Comparison of ENCODE assay signal across 1 cellular context in the genomic region with DNA sequence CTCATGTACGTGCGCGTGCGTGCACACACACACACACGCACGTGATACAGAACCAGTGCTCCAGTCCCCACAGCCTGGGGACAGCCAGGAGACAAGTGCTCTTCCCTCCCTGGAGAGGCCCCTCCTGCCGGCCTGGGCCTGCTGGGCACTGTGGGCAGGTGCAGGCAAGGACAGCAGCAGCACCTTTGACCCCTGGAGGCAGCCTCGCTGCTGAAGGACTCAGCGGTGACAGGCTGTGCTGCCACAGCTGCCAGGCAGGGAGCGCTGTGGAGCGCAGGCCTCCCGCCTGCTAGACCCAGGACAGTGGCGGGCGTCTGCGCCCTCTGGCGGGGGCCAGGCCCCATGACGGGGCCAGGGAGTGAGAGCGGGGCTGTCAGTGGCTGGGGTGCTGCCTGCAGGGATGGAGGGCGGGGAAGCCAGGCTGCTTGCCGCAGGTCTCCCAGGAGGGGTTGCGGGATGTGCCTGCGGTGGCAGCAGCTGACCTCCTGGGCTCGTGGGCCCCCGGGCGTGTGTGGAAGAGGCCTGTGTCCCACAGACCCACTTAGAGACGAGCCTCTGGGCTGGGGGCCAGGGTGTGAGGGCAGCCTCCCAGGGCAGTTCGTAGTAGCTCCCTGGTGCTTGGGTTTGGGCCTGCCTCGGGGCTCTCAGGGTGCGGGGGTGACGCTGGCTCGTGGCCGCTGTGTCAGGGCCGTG.
TF ChIP-seq lines count a peak whose summit lies in the region.

No MANE protein-coding gene starts in this region.

TF ChIP-seq in HepG2, 621 proteins besides CTCF, POLR2A, EP300 and RAD21 (continued from another document and continues in another):
- TF ChIP-seq, protein P1, sequence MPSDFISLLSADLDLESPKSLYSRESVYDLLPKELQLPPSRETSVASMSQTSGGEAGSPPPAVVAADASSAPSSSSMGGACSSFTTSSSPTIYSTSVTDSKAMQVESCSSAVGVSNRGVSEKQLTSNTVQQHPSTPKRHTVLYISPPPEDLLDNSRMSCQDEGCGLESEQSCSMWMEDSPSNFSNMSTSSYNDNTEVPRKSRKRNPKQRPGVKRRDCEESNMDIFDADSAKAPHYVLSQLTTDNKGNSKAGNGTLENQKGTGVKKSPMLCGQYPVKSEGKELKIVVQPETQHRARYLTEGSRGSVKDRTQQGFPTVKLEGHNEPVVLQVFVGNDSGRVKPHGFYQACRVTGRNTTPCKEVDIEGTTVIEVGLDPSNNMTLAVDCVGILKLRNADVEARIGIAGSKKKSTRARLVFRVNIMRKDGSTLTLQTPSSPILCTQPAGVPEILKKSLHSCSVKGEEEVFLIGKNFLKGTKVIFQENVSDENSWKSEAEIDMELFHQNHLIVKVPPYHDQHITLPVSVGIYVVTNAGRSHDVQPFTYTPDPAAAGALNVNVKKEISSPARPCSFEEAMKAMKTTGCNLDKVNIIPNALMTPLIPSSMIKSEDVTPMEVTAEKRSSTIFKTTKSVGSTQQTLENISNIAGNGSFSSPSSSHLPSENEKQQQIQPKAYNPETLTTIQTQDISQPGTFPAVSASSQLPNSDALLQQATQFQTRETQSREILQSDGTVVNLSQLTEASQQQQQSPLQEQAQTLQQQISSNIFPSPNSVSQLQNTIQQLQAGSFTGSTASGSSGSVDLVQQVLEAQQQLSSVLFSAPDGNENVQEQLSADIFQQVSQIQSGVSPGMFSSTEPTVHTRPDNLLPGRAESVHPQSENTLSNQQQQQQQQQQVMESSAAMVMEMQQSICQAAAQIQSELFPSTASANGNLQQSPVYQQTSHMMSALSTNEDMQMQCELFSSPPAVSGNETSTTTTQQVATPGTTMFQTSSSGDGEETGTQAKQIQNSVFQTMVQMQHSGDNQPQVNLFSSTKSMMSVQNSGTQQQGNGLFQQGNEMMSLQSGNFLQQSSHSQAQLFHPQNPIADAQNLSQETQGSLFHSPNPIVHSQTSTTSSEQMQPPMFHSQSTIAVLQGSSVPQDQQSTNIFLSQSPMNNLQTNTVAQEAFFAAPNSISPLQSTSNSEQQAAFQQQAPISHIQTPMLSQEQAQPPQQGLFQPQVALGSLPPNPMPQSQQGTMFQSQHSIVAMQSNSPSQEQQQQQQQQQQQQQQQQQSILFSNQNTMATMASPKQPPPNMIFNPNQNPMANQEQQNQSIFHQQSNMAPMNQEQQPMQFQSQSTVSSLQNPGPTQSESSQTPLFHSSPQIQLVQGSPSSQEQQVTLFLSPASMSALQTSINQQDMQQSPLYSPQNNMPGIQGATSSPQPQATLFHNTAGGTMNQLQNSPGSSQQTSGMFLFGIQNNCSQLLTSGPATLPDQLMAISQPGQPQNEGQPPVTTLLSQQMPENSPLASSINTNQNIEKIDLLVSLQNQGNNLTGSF (CRISPR knock-in tag; IDR thresholded peaks at IDR 0.05): 0 out of 2 replicates have a peak, but pooled peaks have one; percentile 61
- TF ChIP-seq ZBTB42 (CRISPR knock-in tag; IDR thresholded peaks at IDR 0.05): no peak
- TF ChIP-seq SMAD3 (CRISPR knock-in tag; IDR thresholded peaks at IDR 0.05): peak; percentile 95
- 0 out of 2 replicates have a peak, but pooled peaks have one; percentile 90 for TF ChIP-seq TP53 (CRISPR knock-in tag; conservative IDR thresholded peaks at IDR 0.05)
- no peak for TF ChIP-seq ZNF781 (CRISPR knock-in tag; IDR thresholded peaks at IDR 0.05; ENCODE audit: borderline replicate concordance, not compliant biosample characterization)
- TF ChIP-seq CAMTA2 (CRISPR knock-in tag; IDR thresholded peaks at IDR 0.05; ENCODE audit: borderline replicate concordance): peak; percentile 88; the same call in 1 of the 2 replicates
- TF ChIP-seq, protein P2, sequence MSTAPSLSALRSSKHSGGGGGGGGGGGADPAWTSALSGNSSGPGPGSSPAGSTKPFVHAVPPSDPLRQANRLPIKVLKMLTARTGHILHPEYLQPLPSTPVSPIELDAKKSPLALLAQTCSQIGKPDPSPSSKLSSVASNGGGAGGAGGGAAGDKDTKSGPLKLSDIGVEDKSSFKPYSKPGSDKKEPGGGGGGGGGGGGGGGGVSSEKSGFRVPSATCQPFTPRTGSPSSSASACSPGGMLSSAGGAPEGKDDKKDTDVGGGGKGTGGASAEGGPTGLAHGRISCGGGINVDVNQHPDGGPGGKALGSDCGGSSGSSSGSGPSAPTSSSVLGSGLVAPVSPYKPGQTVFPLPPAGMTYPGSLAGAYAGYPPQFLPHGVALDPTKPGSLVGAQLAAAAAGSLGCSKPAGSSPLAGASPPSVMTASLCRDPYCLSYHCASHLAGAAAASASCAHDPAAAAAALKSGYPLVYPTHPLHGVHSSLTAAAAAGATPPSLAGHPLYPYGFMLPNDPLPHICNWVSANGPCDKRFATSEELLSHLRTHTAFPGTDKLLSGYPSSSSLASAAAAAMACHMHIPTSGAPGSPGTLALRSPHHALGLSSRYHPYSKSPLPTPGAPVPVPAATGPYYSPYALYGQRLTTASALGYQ (CRISPR knock-in tag; IDR thresholded peaks at IDR 0.05): peak; percentile 85; the same call in 1 of the 2 replicates
- TF ChIP-seq ZNF207 (IDR thresholded peaks at IDR 0.05; ENCODE audit: borderline replicate concordance): no peak
- TF ChIP-seq, protein P3, sequence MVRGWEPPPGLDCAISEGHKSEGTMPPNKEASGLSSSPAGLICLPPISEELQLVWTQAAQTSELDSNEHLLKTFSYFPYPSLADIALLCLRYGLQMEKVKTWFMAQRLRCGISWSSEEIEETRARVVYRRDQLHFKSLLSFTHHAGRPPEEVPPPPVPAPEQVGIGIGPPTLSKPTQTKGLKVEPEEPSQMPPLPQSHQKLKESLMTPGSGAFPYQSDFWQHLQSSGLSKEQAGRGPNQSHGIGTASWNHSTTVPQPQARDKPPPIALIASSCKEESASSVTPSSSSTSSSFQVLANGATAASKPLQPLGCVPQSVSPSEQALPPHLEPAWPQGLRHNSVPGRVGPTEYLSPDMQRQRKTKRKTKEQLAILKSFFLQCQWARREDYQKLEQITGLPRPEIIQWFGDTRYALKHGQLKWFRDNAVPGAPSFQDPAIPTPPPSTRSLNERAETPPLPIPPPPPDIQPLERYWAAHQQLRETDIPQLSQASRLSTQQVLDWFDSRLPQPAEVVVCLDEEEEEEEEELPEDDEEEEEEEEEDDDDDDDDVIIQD (CRISPR knock-in tag; IDR thresholded peaks at IDR 0.05; ENCODE audit: low read depth): peak; percentile 87
- TF ChIP-seq NONO (IDR thresholded peaks at IDR 0.05): no peak
- TF ChIP-seq NONO (CRISPR knock-in tag; conservative IDR thresholded peaks at IDR 0.05): peak; percentile 100
- TF ChIP-seq, protein P4, sequence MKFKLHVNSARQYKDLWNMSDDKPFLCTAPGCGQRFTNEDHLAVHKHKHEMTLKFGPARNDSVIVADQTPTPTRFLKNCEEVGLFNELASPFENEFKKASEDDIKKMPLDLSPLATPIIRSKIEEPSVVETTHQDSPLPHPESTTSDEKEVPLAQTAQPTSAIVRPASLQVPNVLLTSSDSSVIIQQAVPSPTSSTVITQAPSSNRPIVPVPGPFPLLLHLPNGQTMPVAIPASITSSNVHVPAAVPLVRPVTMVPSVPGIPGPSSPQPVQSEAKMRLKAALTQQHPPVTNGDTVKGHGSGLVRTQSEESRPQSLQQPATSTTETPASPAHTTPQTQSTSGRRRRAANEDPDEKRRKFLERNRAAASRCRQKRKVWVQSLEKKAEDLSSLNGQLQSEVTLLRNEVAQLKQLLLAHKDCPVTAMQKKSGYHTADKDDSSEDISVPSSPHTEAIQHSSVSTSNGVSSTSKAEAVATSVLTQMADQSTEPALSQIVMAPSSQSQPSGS (CRISPR knock-in tag; IDR thresholded peaks at IDR 0.05): peak; percentile 95
- TF ChIP-seq, protein P5, sequence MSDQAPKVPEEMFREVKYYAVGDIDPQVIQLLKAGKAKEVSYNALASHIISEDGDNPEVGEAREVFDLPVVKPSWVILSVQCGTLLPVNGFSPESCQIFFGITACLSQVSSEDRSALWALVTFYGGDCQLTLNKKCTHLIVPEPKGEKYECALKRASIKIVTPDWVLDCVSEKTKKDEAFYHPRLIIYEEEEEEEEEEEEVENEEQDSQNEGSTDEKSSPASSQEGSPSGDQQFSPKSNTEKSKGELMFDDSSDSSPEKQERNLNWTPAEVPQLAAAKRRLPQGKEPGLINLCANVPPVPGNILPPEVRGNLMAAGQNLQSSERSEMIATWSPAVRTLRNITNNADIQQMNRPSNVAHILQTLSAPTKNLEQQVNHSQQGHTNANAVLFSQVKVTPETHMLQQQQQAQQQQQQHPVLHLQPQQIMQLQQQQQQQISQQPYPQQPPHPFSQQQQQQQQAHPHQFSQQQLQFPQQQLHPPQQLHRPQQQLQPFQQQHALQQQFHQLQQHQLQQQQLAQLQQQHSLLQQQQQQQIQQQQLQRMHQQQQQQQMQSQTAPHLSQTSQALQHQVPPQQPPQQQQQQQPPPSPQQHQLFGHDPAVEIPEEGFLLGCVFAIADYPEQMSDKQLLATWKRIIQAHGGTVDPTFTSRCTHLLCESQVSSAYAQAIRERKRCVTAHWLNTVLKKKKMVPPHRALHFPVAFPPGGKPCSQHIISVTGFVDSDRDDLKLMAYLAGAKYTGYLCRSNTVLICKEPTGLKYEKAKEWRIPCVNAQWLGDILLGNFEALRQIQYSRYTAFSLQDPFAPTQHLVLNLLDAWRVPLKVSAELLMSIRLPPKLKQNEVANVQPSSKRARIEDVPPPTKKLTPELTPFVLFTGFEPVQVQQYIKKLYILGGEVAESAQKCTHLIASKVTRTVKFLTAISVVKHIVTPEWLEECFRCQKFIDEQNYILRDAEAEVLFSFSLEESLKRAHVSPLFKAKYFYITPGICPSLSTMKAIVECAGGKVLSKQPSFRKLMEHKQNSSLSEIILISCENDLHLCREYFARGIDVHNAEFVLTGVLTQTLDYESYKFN (CRISPR knock-in tag; conservative IDR thresholded peaks at IDR 0.05): peak; percentile 88
- no peak for TF ChIP-seq KAT2B (IDR thresholded peaks at IDR 0.05; ENCODE audit: borderline replicate concordance, low read depth, low read length)
- peak; percentile 99 for TF ChIP-seq NR2F6 (IDR thresholded peaks at IDR 0.05)
- peak; percentile 100 for TF ChIP-seq NR2F6 (CRISPR knock-in tag; IDR thresholded peaks at IDR 0.05)
- peak; percentile 86; the same call in 1 of the 2 replicates for TF ChIP-seq ADNP (CRISPR knock-in tag; IDR thresholded peaks at IDR 0.05)
- peak; percentile 56; the same call in 1 of the 2 replicates for TF ChIP-seq HMG20A (CRISPR knock-in tag; IDR thresholded peaks at IDR 0.05; ENCODE audit: borderline replicate concordance)
- no peak for TF ChIP-seq JDP2 (CRISPR knock-in tag; IDR thresholded peaks at IDR 0.05; ENCODE audit: borderline replicate concordance)
- TF ChIP-seq ZNF451 (CRISPR knock-in tag; IDR thresholded peaks at IDR 0.05): peak; percentile 90
- peak; percentile 98 for TF ChIP-seq KDM4B (CRISPR knock-in tag; IDR thresholded peaks at IDR 0.05)
- no peak for TF ChIP-seq TRIM24 (CRISPR knock-in tag; IDR thresholded peaks at IDR 0.05)
- TF ChIP-seq ZSCAN12 (CRISPR knock-in tag; IDR thresholded peaks at IDR 0.05): 0 out of 2 replicates have a peak, but pooled peaks have one; percentile 77
- 0 out of 2 replicates have a peak, but pooled peaks have one; percentile 51 for TF ChIP-seq ZNF232 (CRISPR knock-in tag; IDR thresholded peaks at IDR 0.05; ENCODE audit: borderline replicate concordance)
- TF ChIP-seq ZFP36L1 (CRISPR knock-in tag; IDR thresholded peaks at IDR 0.05): no peak
- TF ChIP-seq RFXANK (CRISPR knock-in tag; IDR thresholded peaks at IDR 0.05): peak; percentile 86; the same call in 1 of the 2 replicates
- TF ChIP-seq SMAD1 (CRISPR knock-in tag; IDR thresholded peaks at IDR 0.05; ENCODE audit: borderline replicate concordance, low read depth): peak; percentile 99; the same call in 1 of the 2 replicates
- TF ChIP-seq ZSCAN21 (CRISPR knock-in tag; IDR thresholded peaks at IDR 0.05; ENCODE audit: borderline replicate concordance): peak; percentile 69; the same call in 1 of the 2 replicates
- no peak for TF ChIP-seq NR3C1 (CRISPR knock-in tag; IDR thresholded peaks at IDR 0.05)
- peak; percentile 84; the same call in 1 of the 2 replicates for TF ChIP-seq SP140L (CRISPR knock-in tag; IDR thresholded peaks at IDR 0.05; ENCODE audit: borderline replicate concordance)
- TF ChIP-seq ZNF605 (CRISPR knock-in tag; IDR thresholded peaks at IDR 0.05): peak; percentile 76
- TF ChIP-seq RNF2 (conservative IDR thresholded peaks at IDR 0.05; ENCODE audit: low read depth): peak; percentile 83; the same call in 1 of the 2 replicates
- 0 out of 2 replicates have a peak, but pooled peaks have one; percentile 37 for TF ChIP-seq ZNF383 (CRISPR knock-in tag; IDR thresholded peaks at IDR 0.05; ENCODE audit: borderline replicate concordance)
- peak; percentile 82 for TF ChIP-seq YY1 (IDR thresholded peaks at IDR 0.05; ENCODE audit: insufficient read depth, insufficient replicate concordance, low read depth, low read length)
- peak; percentile 78 for TF ChIP-seq PPARG (CRISPR knock-in tag; conservative IDR thresholded peaks at IDR 0.05)
- peak; percentile 99 for TF ChIP-seq RXRA (CRISPR knock-in tag; IDR thresholded peaks at IDR 0.05)
- peak; percentile 72 for TF ChIP-seq ZKSCAN1 (IDR thresholded peaks at IDR 0.05; ENCODE audit: low read length)
- peak; percentile 87 for TF ChIP-seq ZNF263 (CRISPR knock-in tag; IDR thresholded peaks at IDR 0.05)
- TF ChIP-seq ZNF468 (CRISPR knock-in tag; IDR thresholded peaks at IDR 0.05): no peak
- TF ChIP-seq, protein P6, sequence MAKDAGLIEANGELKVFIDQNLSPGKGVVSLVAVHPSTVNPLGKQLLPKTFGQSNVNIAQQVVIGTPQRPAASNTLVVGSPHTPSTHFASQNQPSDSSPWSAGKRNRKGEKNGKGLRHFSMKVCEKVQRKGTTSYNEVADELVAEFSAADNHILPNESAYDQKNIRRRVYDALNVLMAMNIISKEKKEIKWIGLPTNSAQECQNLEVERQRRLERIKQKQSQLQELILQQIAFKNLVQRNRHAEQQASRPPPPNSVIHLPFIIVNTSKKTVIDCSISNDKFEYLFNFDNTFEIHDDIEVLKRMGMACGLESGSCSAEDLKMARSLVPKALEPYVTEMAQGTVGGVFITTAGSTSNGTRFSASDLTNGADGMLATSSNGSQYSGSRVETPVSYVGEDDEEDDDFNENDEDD (CRISPR knock-in tag; IDR thresholded peaks at IDR 0.05; ENCODE audit: borderline replicate concordance): peak; percentile 85; the same call in 1 of the 2 replicates
- no peak for TF ChIP-seq ZNF569 (CRISPR knock-in tag; IDR thresholded peaks at IDR 0.05; ENCODE audit: borderline replicate concordance)
- TF ChIP-seq, protein P7, sequence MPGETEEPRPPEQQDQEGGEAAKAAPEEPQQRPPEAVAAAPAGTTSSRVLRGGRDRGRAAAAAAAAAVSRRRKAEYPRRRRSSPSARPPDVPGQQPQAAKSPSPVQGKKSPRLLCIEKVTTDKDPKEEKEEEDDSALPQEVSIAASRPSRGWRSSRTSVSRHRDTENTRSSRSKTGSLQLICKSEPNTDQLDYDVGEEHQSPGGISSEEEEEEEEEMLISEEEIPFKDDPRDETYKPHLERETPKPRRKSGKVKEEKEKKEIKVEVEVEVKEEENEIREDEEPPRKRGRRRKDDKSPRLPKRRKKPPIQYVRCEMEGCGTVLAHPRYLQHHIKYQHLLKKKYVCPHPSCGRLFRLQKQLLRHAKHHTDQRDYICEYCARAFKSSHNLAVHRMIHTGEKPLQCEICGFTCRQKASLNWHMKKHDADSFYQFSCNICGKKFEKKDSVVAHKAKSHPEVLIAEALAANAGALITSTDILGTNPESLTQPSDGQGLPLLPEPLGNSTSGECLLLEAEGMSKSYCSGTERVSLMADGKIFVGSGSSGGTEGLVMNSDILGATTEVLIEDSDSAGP (CRISPR knock-in tag; IDR thresholded peaks at IDR 0.05; ENCODE audit: borderline replicate concordance): peak; percentile 97
